ENCODE assay signal across 18 cellular contexts in the genomic region with DNA sequence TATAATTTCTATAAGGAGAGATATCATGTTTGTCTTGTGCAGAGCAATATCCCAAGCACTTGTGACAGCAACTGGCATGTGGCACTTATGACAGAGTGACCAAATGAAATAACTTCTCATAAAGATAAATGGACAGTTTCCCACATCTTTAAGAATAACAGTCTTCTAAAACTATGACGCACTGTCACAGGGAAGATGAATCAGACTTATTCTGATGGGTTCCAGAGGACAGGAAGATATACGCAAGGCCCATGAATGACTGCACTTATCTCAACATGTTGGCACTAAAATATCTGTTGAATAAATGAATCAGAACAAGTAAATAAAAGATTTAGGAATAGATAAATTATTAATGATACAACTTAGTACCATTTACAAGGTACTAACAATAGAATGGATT.
"Had no signal": no experiment of that assay in that cellular context is flagged by ENCODE, and none has a peak within 500 bp of the region (broad histone marks: within the 10 kb centered on the region; RNA-seq: fewer than 3 reads in every experiment).

No MANE protein-coding gene starts in this region.

- H3K4me1 ChIP-seq: ascending aorta, right atrium auricular region, transverse colon had no signal

- H3K36me3 ChIP-seq: ascending aorta, right atrium auricular region, transverse colon had no signal

- H3K27ac ChIP-seq: ascending aorta, right atrium auricular region, transverse colon had no signal

- ATAC-seq: left ventricle myocardium superior; natural killer cell treated with Interleukin-12 subunit alpha and Interleukin-12 subunit beta and Interleukin-15 and Interleukin-18, amount 100 ng/mL, for 72 hours had no signal

- H3K27ac Mint-ChIP-seq: activated CD4-positive, alpha-beta T cell treated with anti-CD3 and anti-CD28 coated beads, Interleukin-2, amount 10 ng/mL, durations not matched to agents 7 days and 5 days; activated T-helper 1 cell treated with anti-CD3 and anti-CD28 coated beads, Interleukin-12 subunit alpha, Interleukin-12 subunit beta, Interleukin-2, Interleukin-4 antibody, amounts not matched to agents 30 ng/mL and 10 ng/mL and 1 ng/mL, durations not matched to agents 14 hours and 24 hours and 36 hours; endodermal cell; natural killer cell treated with Interleukin-12 subunit alpha and Interleukin-12 subunit beta and Interleukin-15 and Interleukin-18, amount 100 ng/mL, for 72 hours; progenitor cell of endocrine pancreas; T-helper 2 cell treated with Interferon-gamma antibody and Interleukin-4, amounts not matched to agents 5 μg/mL and 100 μg/mL, for 36 hours had no signal

- H3K36me3 Mint-ChIP-seq: natural killer cell treated with Interleukin-12 subunit alpha and Interleukin-12 subunit beta and Interleukin-15 and Interleukin-18, amount 100 ng/mL, for 72 hours had no signal

- H3K9me3 ChIP-seq: ascending aorta, right atrium auricular region, transverse colon had no signal

- H3K4me3 ChIP-seq: ascending aorta, right atrium auricular region, transverse colon had no signal

- H3K27me3 ChIP-seq: ascending aorta, right atrium auricular region, transverse colon had no signal

- H3K9me3 Mint-ChIP-seq: activated CD4-positive, alpha-beta T cell treated with anti-CD3 and anti-CD28 coated beads, Interleukin-2, amount 10 ng/mL, durations not matched to agents 7 days and 5 days; activated T-helper 1 cell treated with anti-CD3 and anti-CD28 coated beads, Interleukin-12 subunit alpha, Interleukin-12 subunit beta, Interleukin-2, Interleukin-4 antibody, amounts not matched to agents 30 ng/mL and 10 ng/mL and 1 ng/mL, durations not matched to agents 14 hours and 24 hours and 36 hours; endodermal cell had no signal

- H3K4me1 Mint-ChIP-seq: activated CD4-positive, alpha-beta T cell treated with anti-CD3 and anti-CD28 coated beads, Interleukin-2, amount 10 ng/mL, durations not matched to agents 7 days and 5 days had no signal

- H3K27me3 Mint-ChIP-seq: activated CD4-positive, alpha-beta T cell treated with anti-CD3 and anti-CD28 coated beads, Interleukin-2, amount 10 ng/mL, durations not matched to agents 7 days and 5 days; natural killer cell treated with Interleukin-12 subunit alpha and Interleukin-12 subunit beta and Interleukin-15 and Interleukin-18, amount 100 ng/mL, for 72 hours; progenitor cell of endocrine pancreas had no signal

- H3K4me3 Mint-ChIP-seq: activated CD4-positive, alpha-beta T cell treated with anti-CD3 and anti-CD28 coated beads, Interleukin-2, amount 10 ng/mL, durations not matched to agents 7 days and 5 days; activated T-helper 1 cell treated with anti-CD3 and anti-CD28 coated beads, Interleukin-12 subunit alpha, Interleukin-12 subunit beta, Interleukin-2, Interleukin-4 antibody, amounts not matched to agents 30 ng/mL and 10 ng/mL and 1 ng/mL, durations not matched to agents 14 hours and 24 hours and 36 hours; endodermal cell; natural killer cell treated with Interleukin-12 subunit alpha and Interleukin-12 subunit beta and Interleukin-15 and Interleukin-18, amount 100 ng/mL, for 72 hours; T-helper 2 cell treated with Interferon-gamma antibody and Interleukin-4, amounts not matched to agents 5 μg/mL and 100 μg/mL, for 36 hours had no signal

- DNase-seq: activated CD4-positive, alpha-beta T cell treated with anti-CD3 and anti-CD28 coated beads, Interleukin-2, amount 10 ng/mL, durations not matched to agents 7 days and 5 days; activated CD4-positive, CD25-positive, alpha-beta regulatory T cell; activated naive CD4-positive, alpha-beta T cell treated with Interleukin-2 at 50 U/mL for 16 hours; endodermal cell; glutamatergic neuron; hypothalamus; left ventricle myocardium superior; mesendoderm; stimulated activated CD4-positive, alpha-beta T cell treated with anti-CD3 and anti-CD28 coated beads, Interleukin-15, amount 100 ng/mL, for 24 hours; stimulated activated CD4-positive, alpha-beta T cell treated with anti-CD3 and anti-CD28 coated beads, Interleukin-4, amount 100 ng/mL, for 1 hour; stimulated activated naive CD4-positive, alpha-beta T cell treated with Interleukin-2 at 50 U/mL for 16 hours; transverse colon had no signal
